10 cellular contexts compared by ENCODE assay signal in the genomic region with DNA sequence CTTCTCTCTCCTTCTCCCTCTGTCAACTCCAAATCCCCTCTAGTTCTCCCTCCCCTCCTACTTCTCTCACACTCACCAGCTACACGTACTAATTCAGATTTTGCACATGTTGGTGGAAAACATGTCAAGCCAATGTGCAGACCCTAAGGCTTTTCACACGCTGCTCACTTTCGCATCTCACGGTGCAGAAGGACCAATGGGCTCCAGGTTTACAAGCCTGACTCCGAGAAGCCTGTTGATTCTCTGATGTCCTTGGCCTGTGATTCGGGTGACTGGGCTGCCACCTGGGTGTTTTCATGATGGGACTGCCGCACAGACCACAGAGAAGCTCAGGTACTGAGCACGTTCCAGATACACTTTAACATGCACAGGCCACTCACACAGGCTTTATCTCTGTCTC. TPM values are rescaled to one million over a fixed set of nuclear protein-coding genes. Genes with fewer than 3 reads are reported as not detected.
A peak's percentile ranks its signal among the peaks of the same experiment; 100 is the strongest.
DNase-seq lines count a peak whose midpoint lies in the region; ATAC-seq and TF ChIP-seq lines count a peak whose summit lies in the region.
"Had no signal": no experiment of that assay in that cellular context is flagged by ENCODE, and none has a peak within 500 bp of the region (broad histone marks: within the 10 kb centered on the region; RNA-seq: fewer than 3 reads in every experiment).

No MANE protein-coding gene starts in this region.

- H3K27ac Mint-ChIP-seq in glutamatergic neuron (ENCODE audit: unreplicated experiment) = no peak overlapping the region
- H3K27ac Mint-ChIP-seq: CD4-positive, CD25-positive, alpha-beta regulatory T cell had no signal

- TF ChIP-seq CTCF in glutamatergic neuron (IDR thresholded peaks at IDR 0.05; ENCODE audit: partially characterized antibody, unreplicated experiment) (no peak), osteoblast (IDR thresholded peaks at IDR 0.05; ENCODE audit: extremely low read depth, low read depth, low read length) (no peak)

- H3K36me3 ChIP-seq in H7 (replicated peaks; ENCODE audit: control insufficient read depth, insufficient read depth, low read length) = no peaks in the 10 kb centered on the region
- no peaks in the 10 kb centered on the region for H3K36me3 ChIP-seq in NT2/D1 (ENCODE audit: insufficient read depth, insufficient read length, low read length)
- no peaks in the 10 kb centered on the region for H3K36me3 ChIP-seq in osteoblast (ENCODE audit: insufficient read depth, low read length)

- H3K36me3 Mint-ChIP-seq in glutamatergic neuron (ENCODE audit: unreplicated experiment) = peaks cover 3% of the 10 kb centered on the region
- H3K36me3 Mint-ChIP-seq: CD4-positive, CD25-positive, alpha-beta regulatory T cell had no signal

- H3K4me3 Mint-ChIP-seq in glutamatergic neuron (ENCODE audit: unreplicated experiment) = peak overlapping the region; percentile 63

- H3K4me3 ChIP-seq in H7 (ENCODE audit: insufficient read depth, low read depth, low read length) (peak overlapping the region; percentile 31; the same call in 1 of the 2 replicates), NT2/D1 (ENCODE audit: insufficient read length, low read depth) (no peak overlapping the region), osteoblast (ENCODE audit: insufficient read depth, low read length) (no peak overlapping the region)

- peaks cover 2% of the 10 kb centered on the region for H4K20me1 ChIP-seq in osteoblast (ENCODE audit: insufficient read depth, low read length)

- ATAC-seq in HG03108 (IDR thresholded peaks at IDR 0.05; ENCODE audit: unreplicated experiment) = no peak
- ATAC-seq in HG03442 (IDR thresholded peaks at IDR 0.05; ENCODE audit: unreplicated experiment) = no peak

- peak overlapping the region; percentile 72 for H3K4me2 ChIP-seq in osteoblast (ENCODE audit: insufficient read depth, low read length)

- peaks cover 33% of the 10 kb centered on the region for H3K27me3 Mint-ChIP-seq in glutamatergic neuron (ENCODE audit: unreplicated experiment)

- H3K9me3 Mint-ChIP-seq in glutamatergic neuron (ENCODE audit: unreplicated experiment) = peaks cover 9% of the 10 kb centered on the region

- no peak for DNase-seq in H7
- no peak for DNase-seq in NT2/D1 (ENCODE audit: low read depth, low spot score)
- no peak for DNase-seq in glutamatergic neuron
- DNase-seq in osteoblast (ENCODE audit: insufficient read length, low spot score, missing footprints) = no peak
- DNase-seq in stimulated activated CD4-positive, alpha-beta T cell treated with anti-CD3 and anti-CD28 coated beads, Interleukin-4, amount 100 ng/mL, for 24 hours = no peak
- DNase-seq: midbrain had no signal

- H3K27me3 ChIP-seq in H7 (ENCODE audit: control insufficient read depth, insufficient read depth, low read length) (peaks cover 68% of the 10 kb centered on the region), NT2/D1 (ENCODE audit: insufficient read depth, insufficient read length) (peaks cover 86% of the 10 kb centered on the region), osteoblast (ENCODE audit: insufficient read depth, low read length) (peaks cover 77% of the 10 kb centered on the region)

- H3K9ac ChIP-seq in NT2/D1 (ENCODE audit: insufficient read length, low read depth) = peak overlapping the region; percentile 79

- peaks cover 8% of the 10 kb centered on the region for H3K4me1 ChIP-seq in NT2/D1 (ENCODE audit: insufficient read depth, insufficient read length)
- H3K4me1 ChIP-seq in osteoblast (ENCODE audit: insufficient read depth, low read length) = no peaks in the 10 kb centered on the region

- no peaks in the 10 kb centered on the region for H3K79me2 ChIP-seq in osteoblast (ENCODE audit: insufficient read depth, low read length)

- no peaks in the 10 kb centered on the region for H3K9me3 ChIP-seq in NT2/D1 (ENCODE audit: insufficient read depth, low read length)
- H3K9me3 ChIP-seq in osteoblast (ENCODE audit: low read depth, low read length) = no peaks in the 10 kb centered on the region

- no peak overlapping the region for H2AFZ ChIP-seq in osteoblast (ENCODE audit: low read length)

- H3K27ac ChIP-seq in osteoblast (ENCODE audit: low read depth, low read length) = no peak overlapping the region

- peaks cover 3% of the 10 kb centered on the region for H3K4me1 Mint-ChIP-seq in glutamatergic neuron (ENCODE audit: low read depth, unreplicated experiment)

RNA-seq across cellular contexts. Expression of a gene that starts 3.7 kb away (rescaled TPM):
- total RNA-seq in H7 (2014; rRNA removed; shearing (Covaris generic)) = 3.9 and 5.5 TPM in 2 replicates
- total RNA-seq in glutamatergic neuron (ENCODE audit: unreplicated experiment) = 0.15 TPM
- total RNA-seq in osteoblast = 0.36 TPM in 1 of 2 replicates, not detected in the other
- total RNA-seq: CD4-positive, CD25-positive, alpha-beta regulatory T cell; SK-MEL-5 had no signal

RNA-seq across cellular contexts. Expression of a gene that starts 3.8 kb away (rescaled TPM):
- 1.6 and 2.2 TPM in 2 replicates for total RNA-seq in H7 (2014; rRNA removed; shearing (Covaris generic))
- total RNA-seq in glutamatergic neuron (ENCODE audit: unreplicated experiment) = not detected
- total RNA-seq in osteoblast = under 0.01 and 0.36 TPM in 2 replicates
- total RNA-seq: CD4-positive, CD25-positive, alpha-beta regulatory T cell; SK-MEL-5 had no signal

RNA-seq across cellular contexts. Expression of a gene that starts 55.4 kb away (rescaled TPM):
- total RNA-seq in H7 (2014; rRNA removed; shearing (Covaris generic)) = not detected in 2 replicates
- total RNA-seq in glutamatergic neuron (ENCODE audit: unreplicated experiment) (not detected), osteoblast (not detected in 2 replicates)
- total RNA-seq: CD4-positive, CD25-positive, alpha-beta regulatory T cell; SK-MEL-5 had no signal
